8 cellular contexts compared by ENCODE assay signal in genomic region chr4:10117424-10118354, GRCh38. TPM values are rescaled to one million over a fixed set of nuclear protein-coding genes. Genes with fewer than 3 reads are reported as not detected.
DNase-seq lines count a peak whose midpoint lies in the region; ATAC-seq and TF ChIP-seq lines count a peak whose summit lies in the region.

No MANE protein-coding gene starts in this region.

- H3K79me2 ChIP-seq in mesendoderm (ENCODE audit: control insufficient read depth, insufficient read depth, low read length): peaks cover 34% of the 10 kb centered on the region

- in situ Hi-C loops in transverse colon (cut with MboI; ENCODE audit: low pct_ligation_motif_present in 1 of 4, low pct_unique_long_range_greater_than_20kb in 1 of 4, low sequenced_read_pairs in 3 of 4): no loop called here

- H3K27me3 ChIP-seq in BE2C: no peaks in the 10 kb centered on the region
- H3K27me3 ChIP-seq in H7 (ENCODE audit: control insufficient read depth, insufficient read depth, low read length): no peaks in the 10 kb centered on the region
- no peaks in the 10 kb centered on the region for H3K27me3 ChIP-seq in SJSA1 (replicated peaks)
- H3K27me3 ChIP-seq in mesendoderm (ENCODE audit: insufficient read depth, low read length, poor library complexity): no peaks in the 10 kb centered on the region
- no peaks in the 10 kb centered on the region for H3K27me3 ChIP-seq in transverse colon

- H3K4ac ChIP-seq in mesendoderm (ENCODE audit: low read depth, low read length): peak overlapping the region; percentile 73

- TF ChIP-seq CTCF in BE2C (IDR thresholded peaks at IDR 0.05; ENCODE audit: low read depth, low read length) (no peak), choroid plexus epithelial cell (conservative IDR thresholded peaks at IDR 0.05; ENCODE audit: low read depth, low read length) (no peak), transverse colon (IDR thresholded peaks at IDR 0.05) (no peak)

- H3K27ac ChIP-seq in SJSA1: peak overlapping the region; percentile 78
- H3K27ac ChIP-seq in mesendoderm (ENCODE audit: low read depth, low read length): peak overlapping the region; percentile 38
- peak overlapping the region; percentile 96 to 99 (median 98) for H3K27ac ChIP-seq in transverse colon

- H3K18ac ChIP-seq in mesendoderm (ENCODE audit: low read length): peak overlapping the region; percentile 82

- H2BK15ac ChIP-seq in mesendoderm (replicated peaks; ENCODE audit: low read depth): no peak overlapping the region

- H3K9me3 ChIP-seq in BE2C (no peaks in the 10 kb centered on the region), SJSA1 (replicated peaks) (no peaks in the 10 kb centered on the region), transverse colon (no peaks in the 10 kb centered on the region)

- TF ChIP-seq EP300 in transverse colon (IDR thresholded peaks at IDR 0.05; ENCODE audit: low read depth): no peak

- no peak overlapping the region for H2BK120ac ChIP-seq in mesendoderm (ENCODE audit: low read depth, low read length)

- H3K79me1 ChIP-seq in mesendoderm (ENCODE audit: low read length): peaks cover 10% of the 10 kb centered on the region

- peak overlapping the region; percentile 50 for H3K23ac ChIP-seq in mesendoderm (ENCODE audit: low read length)

- no peak overlapping the region for H4K5ac ChIP-seq in mesendoderm (ENCODE audit: low read length)

- H3K9ac ChIP-seq in mesendoderm (ENCODE audit: low read length): peak overlapping the region; percentile 78

- no peak overlapping the region for H2AK5ac ChIP-seq in mesendoderm (ENCODE audit: low read length)

- no CpG with 5 or more reads among the region's 22 CpGs for WGBS in mesendoderm (ENCODE audit: extremely low coverage, insufficient coverage, low lambda C conversion rate)
- 2 to 23% methylated on average over 11 to 22 of the region's 22 CpGs for WGBS in transverse colon (ENCODE audit: low coverage in 1 of 2), 2 donors

- H3K36me3 ChIP-seq in BE2C (peaks cover 29% of the 10 kb centered on the region), H7 (replicated peaks; ENCODE audit: control insufficient read depth, insufficient read depth, low read length) (peaks cover 21% of the 10 kb centered on the region), SJSA1 (peaks cover 35% of the 10 kb centered on the region), mesendoderm (ENCODE audit: control insufficient read depth, insufficient read depth, low read length) (peaks cover 3% of the 10 kb centered on the region), transverse colon (peaks cover 0 to 14% (median under 1%) of the 10 kb centered on the region in 4 donors)

- TF ChIP-seq POLR2A in transverse colon (IDR thresholded peaks at IDR 0.05): no peak

- peak overlapping the region; percentile 58 for H3K4me2 ChIP-seq in mesendoderm (ENCODE audit: low read length)

- H3K4me3 ChIP-seq in BE2C (ENCODE audit: low read depth, low read length) (peak overlapping the region; percentile 78), H7 (ENCODE audit: insufficient read depth, low read depth, low read length) (peak overlapping the region; percentile 60), SJSA1 (peak overlapping the region; percentile 74), choroid plexus epithelial cell (ENCODE audit: low read depth, low read length) (peak overlapping the region; percentile 66), mesendoderm (ENCODE audit: low read length) (peak overlapping the region; percentile 22), transverse colon (peak overlapping the region; percentile 45 to 93 (median 77))

- intact Hi-C loops in transverse colon (cut with DNase I; ENCODE audit: low total_unique reads): no loop called here

- DNase-seq in BE2C (no peak), H7 (peak; percentile 35), SJSA1 (ENCODE audit: low read depth in 1 of 2, low spot score in 2 of 2) (no peak), choroid plexus epithelial cell (ENCODE audit: low read depth) (peak; percentile 63), mesendoderm (no peak), transverse colon (peak; percentile 48), NCI-H226 (no peak)

- H3K56ac ChIP-seq in mesendoderm (ENCODE audit: low read length): peak overlapping the region; percentile 94

- H2BK5ac ChIP-seq in mesendoderm (ENCODE audit: low read length): no peak overlapping the region

- H3K4me1 ChIP-seq in BE2C (0 out of 2 replicates have a peak, but pooled peaks cover 3% of the 10 kb centered on the region), SJSA1 (replicated peaks) (peaks cover 23% of the 10 kb centered on the region), mesendoderm (ENCODE audit: control insufficient read depth, low read depth, low read length) (peaks cover 9% of the 10 kb centered on the region), transverse colon (peaks cover 36 to 63% (median 44%) of the 10 kb centered on the region in 4 donors)

- H4K8ac ChIP-seq in mesendoderm (ENCODE audit: low read depth, low read length): peak overlapping the region; percentile 83

- no peak for ATAC-seq in HG03045 (IDR thresholded peaks at IDR 0.05; ENCODE audit: unreplicated experiment)

RNA-seq across cellular contexts. Expression of gene WDR1, which starts 1.1 kb away (rescaled TPM):
- 93.6 TPM for polyA plus RNA-seq in BE2C (2012; ENCODE audit: insufficient read depth, insufficient read length, low read depth)
- total RNA-seq in H7 (2014; rRNA removed; shearing (Covaris generic)): 219 and 254 TPM in 2 replicates
- total RNA-seq in SJSA1 (2014; rRNA removed; shearing (Covaris generic)): 207 and 301 TPM in 2 replicates
- 261 TPM for polyA plus RNA-seq in mesendoderm (2013, experiment 1 of 2)
- polyA plus RNA-seq in mesendoderm (2013, experiment 2 of 2): 261 TPM
- total RNA-seq in transverse colon: 100 to 1,000 TPM; 196 to 268 (median 246) TPM

Comparison
In these comparisons a context has a peak if more than half of its experiments do, and no peak if none do; other contexts are left out.
1. DNase-seq: peak in H7 (single experiment), choroid plexus epithelial cell (single experiment) and transverse colon (single experiment); none in BE2C (single experiment), SJSA1 (0 of 2), mesendoderm (single experiment) and NCI-H226 (single experiment).
2. H3K4me3 ChIP-seq: peak in every context shown above with its lines; median percentile 78 in BE2C; 77 in transverse colon; 74 in SJSA1; 66 in choroid plexus epithelial cell; 60 in H7; 22 in mesendoderm.
3. H3K27ac ChIP-seq: peak in every context shown above with its lines; median percentile 98 in transverse colon; 78 in SJSA1; 38 in mesendoderm.